ENCODE assay signal across 2 cellular contexts in the genomic region with DNA sequence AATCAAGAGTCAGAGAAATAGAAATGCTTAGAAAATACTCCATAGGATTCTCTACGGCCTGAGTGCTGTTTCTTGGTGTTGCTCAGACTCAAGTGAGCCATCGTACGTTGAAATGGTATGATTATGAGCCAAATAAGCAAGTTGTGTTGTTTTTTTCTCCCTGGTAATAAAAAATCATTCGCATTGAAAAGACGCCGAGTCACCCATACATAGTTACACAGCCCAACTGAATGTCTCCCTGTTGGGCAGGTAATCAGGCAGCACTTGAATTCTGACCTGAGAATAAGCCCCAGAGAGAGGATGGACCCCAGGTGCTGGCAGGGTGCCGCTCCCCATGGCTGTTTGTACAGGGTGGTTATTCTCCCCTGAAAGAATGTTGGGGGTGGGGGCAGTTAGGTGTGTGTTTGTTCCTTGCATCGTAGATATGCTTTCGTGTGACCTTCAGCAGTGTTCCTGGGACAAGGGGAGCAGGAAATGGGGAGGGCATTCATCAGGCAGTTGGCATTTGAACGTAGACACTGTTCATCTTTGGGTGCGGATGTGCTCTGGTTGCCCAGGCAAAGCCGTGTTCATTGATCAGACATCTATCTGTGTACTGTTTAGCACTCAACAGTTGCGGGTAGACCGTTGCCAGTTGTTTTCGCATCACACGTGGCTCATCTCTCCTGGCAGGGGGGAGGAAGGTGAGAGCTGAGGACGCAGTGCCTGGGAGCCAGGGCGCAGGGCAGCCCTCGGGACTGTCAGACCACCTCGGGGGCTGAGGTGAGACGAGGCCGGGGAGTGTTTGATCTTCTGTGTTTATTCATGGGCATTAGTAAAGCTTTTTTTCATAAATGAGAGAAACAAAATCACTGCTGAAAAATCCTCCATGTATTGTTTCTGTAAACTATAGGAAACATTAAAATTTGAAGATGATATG.
TF ChIP-seq lines count a peak whose summit lies in the region.

No MANE protein-coding gene starts in this region.

TF ChIP-seq in A549, 52 proteins besides CTCF, POLR2A, EP300 and RAD21:
- TF ChIP-seq ZFP36 (IDR thresholded peaks at IDR 0.05; ENCODE audit: borderline replicate concordance, partially characterized antibody), result no peak
- no peak for TF ChIP-seq TFCP2L1 (CRISPR knock-in tag; IDR thresholded peaks at IDR 0.05)
- no peak for TF ChIP-seq FOSL2 (IDR thresholded peaks at IDR 0.05)
- peak; percentile 70 for TF ChIP-seq FOSL2 (CRISPR knock-in tag; IDR thresholded peaks at IDR 0.05)
- peak; percentile 94 for TF ChIP-seq GATA3 (IDR thresholded peaks at IDR 0.05; ENCODE audit: borderline replicate concordance)
- peak in 1 of 2 experiments; percentile 56; a peak in 1 of 4 replicates for TF ChIP-seq CEBPB (IDR thresholded peaks at IDR 0.05)
- 0 out of 2 replicates have a peak, but pooled peaks have one; percentile 30 for TF ChIP-seq FOSB (CRISPR knock-in tag; IDR thresholded peaks at IDR 0.05)
- peak; percentile 47 for TF ChIP-seq JUNB (IDR thresholded peaks at IDR 0.05)
- TF ChIP-seq ESRRA (IDR thresholded peaks at IDR 0.05; ENCODE audit: borderline replicate concordance, low read length), result peak; percentile 74
- TF ChIP-seq, protein P1, sequence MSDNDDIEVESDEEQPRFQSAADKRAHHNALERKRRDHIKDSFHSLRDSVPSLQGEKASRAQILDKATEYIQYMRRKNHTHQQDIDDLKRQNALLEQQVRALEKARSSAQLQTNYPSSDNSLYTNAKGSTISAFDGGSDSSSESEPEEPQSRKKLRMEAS (IDR thresholded peaks at IDR 0.05), result peak; percentile 73
- peak; percentile 76 for TF ChIP-seq MAFK (IDR thresholded peaks at IDR 0.05; ENCODE audit: partially characterized antibody)
- TF ChIP-seq MYC (IDR thresholded peaks at IDR 0.05; ENCODE audit: borderline replicate concordance, low read length), result peak; percentile 55; the same call in 1 of the 2 replicates
- TF ChIP-seq SMC3 (IDR thresholded peaks at IDR 0.05), result no peak
- TF ChIP-seq JUN (IDR thresholded peaks at IDR 0.05), result peak; percentile 75 to 77; a peak in 4 of 5 replicates

TF ChIP-seq in HepG2, 621 proteins besides CTCF, POLR2A, EP300 and RAD21 (continues in another document):
- 0 out of 2 replicates have a peak, but pooled peaks have one; percentile 19 for TF ChIP-seq DRAP1 (CRISPR knock-in tag; IDR thresholded peaks at IDR 0.05)
- TF ChIP-seq GATAD2A (CRISPR knock-in tag; IDR thresholded peaks at IDR 0.05), result peak; percentile 65
- peak; percentile 45 for TF ChIP-seq ZNF687 (CRISPR knock-in tag; IDR thresholded peaks at IDR 0.05)
- TF ChIP-seq RXRA (CRISPR knock-in tag; IDR thresholded peaks at IDR 0.05), result peak; percentile 25; the same call in 1 of the 2 replicates
- TF ChIP-seq RARA (CRISPR knock-in tag; IDR thresholded peaks at IDR 0.05), result 0 out of 2 replicates have a peak, but pooled peaks have one; percentile 8
- TF ChIP-seq ZNF335 (CRISPR knock-in tag; IDR thresholded peaks at IDR 0.05), result peak; percentile 30; the same call in 1 of the 2 replicates
- TF ChIP-seq SP5 (CRISPR knock-in tag; IDR thresholded peaks at IDR 0.05; ENCODE audit: borderline replicate concordance, low read depth), result peak; percentile 55; the same call in 1 of the 2 replicates
- peak; percentile 93 for TF ChIP-seq ZBTB38 (CRISPR knock-in tag; IDR thresholded peaks at IDR 0.05)
- 0 out of 2 replicates have a peak, but pooled peaks have one; percentile 11 for TF ChIP-seq NR2F6 (IDR thresholded peaks at IDR 0.05)
- TF ChIP-seq NR2F6 (CRISPR knock-in tag; IDR thresholded peaks at IDR 0.05), result no peak
- no peak for TF ChIP-seq ZBTB42 (CRISPR knock-in tag; IDR thresholded peaks at IDR 0.05)
- TF ChIP-seq NFE2L2 (IDR thresholded peaks at IDR 0.05; ENCODE audit: low read length), result peak; percentile 61; the same call in 1 of the 2 replicates
- 0 out of 2 replicates have a peak, but pooled peaks have one; percentile 25 for TF ChIP-seq RCOR2 (CRISPR knock-in tag; IDR thresholded peaks at IDR 0.05)
- TF ChIP-seq SAP130 (CRISPR knock-in tag; IDR thresholded peaks at IDR 0.05; ENCODE audit: low read depth), result peak; percentile 52
- TF ChIP-seq HNRNPLL (IDR thresholded peaks at IDR 0.05; ENCODE audit: low read depth, low read length, poor library complexity, severe bottlenecking), result no peak
- TF ChIP-seq FOXA3 (CRISPR knock-in tag; IDR thresholded peaks at IDR 0.05), result peak; percentile 16; the same call in 1 of the 2 replicates
- TF ChIP-seq, protein P2, sequence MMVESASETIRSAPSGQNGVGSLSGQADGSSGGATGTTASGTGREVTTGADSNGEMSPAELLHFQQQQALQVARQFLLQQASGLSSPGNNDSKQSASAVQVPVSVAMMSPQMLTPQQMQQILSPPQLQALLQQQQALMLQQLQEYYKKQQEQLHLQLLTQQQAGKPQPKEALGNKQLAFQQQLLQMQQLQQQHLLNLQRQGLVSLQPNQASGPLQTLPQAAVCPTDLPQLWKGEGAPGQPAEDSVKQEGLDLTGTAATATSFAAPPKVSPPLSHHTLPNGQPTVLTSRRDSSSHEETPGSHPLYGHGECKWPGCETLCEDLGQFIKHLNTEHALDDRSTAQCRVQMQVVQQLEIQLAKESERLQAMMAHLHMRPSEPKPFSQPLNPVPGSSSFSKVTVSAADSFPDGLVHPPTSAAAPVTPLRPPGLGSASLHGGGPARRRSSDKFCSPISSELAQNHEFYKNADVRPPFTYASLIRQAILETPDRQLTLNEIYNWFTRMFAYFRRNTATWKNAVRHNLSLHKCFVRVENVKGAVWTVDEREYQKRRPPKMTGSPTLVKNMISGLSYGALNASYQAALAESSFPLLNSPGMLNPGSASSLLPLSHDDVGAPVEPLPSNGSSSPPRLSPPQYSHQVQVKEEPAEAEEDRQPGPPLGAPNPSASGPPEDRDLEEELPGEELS (CRISPR knock-in tag; IDR thresholded peaks at IDR 0.05), result peak; percentile 56; the same call in 1 of the 2 replicates
- TF ChIP-seq, protein P3, sequence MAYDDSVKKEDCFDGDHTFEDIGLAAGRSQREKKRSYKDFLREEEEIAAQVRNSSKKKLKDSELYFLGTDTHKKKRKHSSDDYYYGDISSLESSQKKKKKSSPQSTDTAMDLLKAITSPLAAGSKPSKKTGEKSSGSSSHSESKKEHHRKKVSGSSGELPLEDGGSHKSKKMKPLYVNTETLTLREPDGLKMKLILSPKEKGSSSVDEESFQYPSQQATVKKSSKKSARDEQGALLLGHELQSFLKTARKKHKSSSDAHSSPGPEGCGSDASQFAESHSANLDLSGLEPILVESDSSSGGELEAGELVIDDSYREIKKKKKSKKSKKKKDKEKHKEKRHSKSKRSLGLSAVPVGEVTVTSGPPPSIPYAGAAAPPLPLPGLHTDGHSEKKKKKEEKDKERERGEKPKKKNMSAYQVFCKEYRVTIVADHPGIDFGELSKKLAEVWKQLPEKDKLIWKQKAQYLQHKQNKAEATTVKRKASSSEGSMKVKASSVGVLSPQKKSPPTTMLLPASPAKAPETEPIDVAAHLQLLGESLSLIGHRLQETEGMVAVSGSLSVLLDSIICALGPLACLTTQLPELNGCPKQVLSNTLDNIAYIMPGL (CRISPR knock-in tag; IDR thresholded peaks at IDR 0.05; ENCODE audit: borderline replicate concordance in 1 of 2, low read depth in 1 of 2), result 0 out of 4 replicates have a peak, but pooled peaks of 1 of the 2 experiments have one; percentile 24
- TF ChIP-seq, protein P4, sequence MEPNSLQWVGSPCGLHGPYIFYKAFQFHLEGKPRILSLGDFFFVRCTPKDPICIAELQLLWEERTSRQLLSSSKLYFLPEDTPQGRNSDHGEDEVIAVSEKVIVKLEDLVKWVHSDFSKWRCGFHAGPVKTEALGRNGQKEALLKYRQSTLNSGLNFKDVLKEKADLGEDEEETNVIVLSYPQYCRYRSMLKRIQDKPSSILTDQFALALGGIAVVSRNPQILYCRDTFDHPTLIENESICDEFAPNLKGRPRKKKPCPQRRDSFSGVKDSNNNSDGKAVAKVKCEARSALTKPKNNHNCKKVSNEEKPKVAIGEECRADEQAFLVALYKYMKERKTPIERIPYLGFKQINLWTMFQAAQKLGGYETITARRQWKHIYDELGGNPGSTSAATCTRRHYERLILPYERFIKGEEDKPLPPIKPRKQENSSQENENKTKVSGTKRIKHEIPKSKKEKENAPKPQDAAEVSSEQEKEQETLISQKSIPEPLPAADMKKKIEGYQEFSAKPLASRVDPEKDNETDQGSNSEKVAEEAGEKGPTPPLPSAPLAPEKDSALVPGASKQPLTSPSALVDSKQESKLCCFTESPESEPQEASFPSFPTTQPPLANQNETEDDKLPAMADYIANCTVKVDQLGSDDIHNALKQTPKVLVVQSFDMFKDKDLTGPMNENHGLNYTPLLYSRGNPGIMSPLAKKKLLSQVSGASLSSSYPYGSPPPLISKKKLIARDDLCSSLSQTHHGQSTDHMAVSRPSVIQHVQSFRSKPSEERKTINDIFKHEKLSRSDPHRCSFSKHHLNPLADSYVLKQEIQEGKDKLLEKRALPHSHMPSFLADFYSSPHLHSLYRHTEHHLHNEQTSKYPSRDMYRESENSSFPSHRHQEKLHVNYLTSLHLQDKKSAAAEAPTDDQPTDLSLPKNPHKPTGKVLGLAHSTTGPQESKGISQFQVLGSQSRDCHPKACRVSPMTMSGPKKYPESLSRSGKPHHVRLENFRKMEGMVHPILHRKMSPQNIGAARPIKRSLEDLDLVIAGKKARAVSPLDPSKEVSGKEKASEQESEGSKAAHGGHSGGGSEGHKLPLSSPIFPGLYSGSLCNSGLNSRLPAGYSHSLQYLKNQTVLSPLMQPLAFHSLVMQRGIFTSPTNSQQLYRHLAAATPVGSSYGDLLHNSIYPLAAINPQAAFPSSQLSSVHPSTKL (CRISPR knock-in tag; IDR thresholded peaks at IDR 0.05), result peak; percentile 55; the same call in 1 of the 2 replicates
- no peak for TF ChIP-seq HMG20B (CRISPR knock-in tag; conservative IDR thresholded peaks at IDR 0.05)
- no peak for TF ChIP-seq ZNF121 (CRISPR knock-in tag; IDR thresholded peaks at IDR 0.05)
- peak; percentile 40; the same call in 1 of the 2 replicates for TF ChIP-seq SOX5 (CRISPR knock-in tag; IDR thresholded peaks at IDR 0.05; ENCODE audit: borderline replicate concordance)
- TF ChIP-seq NCOA2 (CRISPR knock-in tag; IDR thresholded peaks at IDR 0.05), result peak; percentile 52; the same call in 1 of the 2 replicates
- peak; percentile 65 for TF ChIP-seq FOSL2 (CRISPR knock-in tag; IDR thresholded peaks at IDR 0.05)
- TF ChIP-seq FOXO1 (CRISPR knock-in tag; IDR thresholded peaks at IDR 0.05), result 0 out of 2 replicates have a peak, but pooled peaks have one; percentile 29
- TF ChIP-seq, protein P5, sequence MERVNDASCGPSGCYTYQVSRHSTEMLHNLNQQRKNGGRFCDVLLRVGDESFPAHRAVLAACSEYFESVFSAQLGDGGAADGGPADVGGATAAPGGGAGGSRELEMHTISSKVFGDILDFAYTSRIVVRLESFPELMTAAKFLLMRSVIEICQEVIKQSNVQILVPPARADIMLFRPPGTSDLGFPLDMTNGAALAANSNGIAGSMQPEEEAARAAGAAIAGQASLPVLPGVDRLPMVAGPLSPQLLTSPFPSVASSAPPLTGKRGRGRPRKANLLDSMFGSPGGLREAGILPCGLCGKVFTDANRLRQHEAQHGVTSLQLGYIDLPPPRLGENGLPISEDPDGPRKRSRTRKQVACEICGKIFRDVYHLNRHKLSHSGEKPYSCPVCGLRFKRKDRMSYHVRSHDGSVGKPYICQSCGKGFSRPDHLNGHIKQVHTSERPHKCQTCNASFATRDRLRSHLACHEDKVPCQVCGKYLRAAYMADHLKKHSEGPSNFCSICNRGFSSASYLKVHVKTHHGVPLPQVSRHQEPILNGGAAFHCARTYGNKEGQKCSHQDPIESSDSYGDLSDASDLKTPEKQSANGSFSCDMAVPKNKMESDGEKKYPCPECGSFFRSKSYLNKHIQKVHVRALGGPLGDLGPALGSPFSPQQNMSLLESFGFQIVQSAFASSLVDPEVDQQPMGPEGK (CRISPR knock-in tag; IDR thresholded peaks at IDR 0.05), result peak; percentile 78
- 0 out of 2 replicates have a peak, but pooled peaks have one; percentile 54 for TF ChIP-seq ZBTB4 (CRISPR knock-in tag; IDR thresholded peaks at IDR 0.05; ENCODE audit: borderline replicate concordance)
